In the genomic region with DNA sequence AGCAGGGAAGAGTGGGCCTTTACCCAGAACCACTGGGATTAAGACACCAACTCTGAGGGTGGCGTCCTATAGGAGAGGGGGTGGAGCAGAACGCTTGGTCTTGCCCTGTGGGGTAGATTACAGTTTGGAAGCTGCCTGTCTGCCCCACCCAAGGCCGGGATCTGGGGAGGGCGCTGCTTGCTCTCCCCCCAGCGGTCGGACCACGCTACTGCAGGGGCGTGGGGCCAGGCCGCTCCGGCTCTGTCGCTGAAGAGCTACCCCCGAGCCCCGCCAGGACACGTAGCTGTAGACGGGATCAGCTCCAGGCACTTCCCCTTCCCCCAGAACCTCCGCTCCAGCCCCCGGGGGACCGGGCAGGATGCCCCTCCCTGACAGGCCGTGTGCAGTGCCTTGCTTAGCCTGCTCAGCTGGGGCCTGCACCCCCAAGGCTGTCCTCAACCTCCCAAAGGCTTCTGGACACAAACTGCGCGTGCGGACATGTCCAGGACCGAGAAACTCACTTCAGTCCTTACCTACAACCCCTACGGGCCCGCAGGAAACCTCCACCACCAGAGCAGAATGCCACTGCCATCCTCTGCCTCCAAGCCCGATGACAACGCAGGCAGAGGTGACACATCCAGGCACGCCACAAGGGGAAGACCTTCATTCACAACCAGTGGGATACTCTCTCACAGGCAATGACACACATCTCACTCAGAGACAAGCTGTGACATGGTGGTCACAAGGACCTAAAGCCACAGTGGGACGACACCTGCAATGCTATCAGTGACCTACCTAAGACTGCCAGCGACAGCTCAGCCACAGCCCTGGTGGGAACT, we compare ENCODE assay signal across 8 cellular contexts. TPM values are rescaled to one million over a fixed set of nuclear protein-coding genes. Genes with fewer than 3 reads are reported as not detected.
DNase-seq lines count a peak whose midpoint lies in the region; ATAC-seq and TF ChIP-seq lines count a peak whose summit lies in the region.

No MANE protein-coding gene starts in this region.

- H3K36me3 ChIP-seq in tibial nerve = no peaks in the 10 kb centered on the region

- H3K9me3 Mint-ChIP-seq in naive thymus-derived CD8-positive, alpha-beta T cell = no peaks in the 10 kb centered on the region

- ATAC-seq in naive thymus-derived CD8-positive, alpha-beta T cell = peak; percentile 28 to 39
- no peak for ATAC-seq in GM19023 (IDR thresholded peaks at IDR 0.05; ENCODE audit: unreplicated experiment)

- no peaks in the 10 kb centered on the region for H3K27me3 ChIP-seq in tibial nerve

- H3K4me1 Mint-ChIP-seq in naive thymus-derived CD8-positive, alpha-beta T cell = peaks cover 40 to 79% (median 74%) of the 10 kb centered on the region in 4 donors

- peak in 1 of 2 donors; percentile 73 for TF ChIP-seq EP300 in tibial nerve (IDR thresholded peaks at IDR 0.05)

- WGBS in tibial nerve, 2 donors = 1 to 3% methylated on average over 19 to 29 of the region's 30 CpGs

- POLR2A ChIA-PET in naive thymus-derived CD8-positive, alpha-beta T cell (lab: Charles Lee) = interaction anchor here (0.6 to 6.3 kb wide), 6 partner anchors 13 to 129 kb away, joined by 3 to 207 read pairs (median 6); a partner anchor contains a TSS

- H3K4me3 ChIP-seq in fibroblast of mammary gland (ENCODE audit: control insufficient read depth, low read depth, low read length) = peak overlapping the region; percentile 98
- H3K4me3 ChIP-seq in tibial nerve = peak overlapping the region; percentile 78 to 98 (median 88)

- DNase-seq in GM03348 (ENCODE audit: low spot score) (peak; percentile 89), HS-5 (ENCODE audit: low read depth) (peak; percentile 56), RKO (ENCODE audit: low spot score) (peak; percentile 86), fibroblast of mammary gland (ENCODE audit: low read depth) (peak; percentile 86), tibial nerve (ENCODE audit: low spot score in 2 of 2) (peak; percentile 73 to 79)
- DNase-seq in activated T-helper 9 cell treated with anti-CD3 and anti-CD28 coated beads, Interleukin-2, amount 50 U/mL, for 16 hours (ENCODE audit: low read depth) = peak; percentile 67
- DNase-seq in naive thymus-derived CD8-positive, alpha-beta T cell = peak; percentile 49 to 80 (median 71)

- TF ChIP-seq POLR2A in tibial nerve (IDR thresholded peaks at IDR 0.05) = peak in 1 of 2 donors; percentile 47

- H3K27ac ChIP-seq in tibial nerve = peak overlapping the region; percentile 97 to 98 (median 98)

- H3K36me3 Mint-ChIP-seq in naive thymus-derived CD8-positive, alpha-beta T cell = no peaks in the 10 kb centered on the region

- TF ChIP-seq CTCF in fibroblast of mammary gland (conservative IDR thresholded peaks at IDR 0.05; ENCODE audit: control insufficient read depth, insufficient read depth, low read depth, low read length) (peak; percentile 88), tibial nerve (IDR thresholded peaks at IDR 0.05) (peak; percentile 98 to 100 (median 99))

- no peaks in the 10 kb centered on the region for H3K9me3 ChIP-seq in tibial nerve

- peak overlapping the region; percentile 68 to 99 (median 88) for H3K27ac Mint-ChIP-seq in naive thymus-derived CD8-positive, alpha-beta T cell

- no peaks in the 10 kb centered on the region for H3K27me3 Mint-ChIP-seq in naive thymus-derived CD8-positive, alpha-beta T cell

- peaks cover 0 to 63% (median 53%) of the 10 kb centered on the region in 4 donors for H3K4me1 ChIP-seq in tibial nerve

- peak overlapping the region; percentile 62 to 95 (median 92) for H3K4me3 Mint-ChIP-seq in naive thymus-derived CD8-positive, alpha-beta T cell

RNA-seq across cellular contexts. Expression of a gene that starts 3.6 kb away (rescaled TPM):
- total RNA-seq in naive thymus-derived CD8-positive, alpha-beta T cell = 100 to 1,000 TPM; 227 to 231 TPM
- polyA plus RNA-seq in naive thymus-derived CD8-positive, alpha-beta T cell = 10 to 100 TPM in 1 of 3 donors, 1 to 10 TPM in 2; 7.7 to 19.8 (median 9.4) TPM
- total RNA-seq in tibial nerve = 1,000 to 10,000 TPM; 1,417 to 3,061 (median 2,562) TPM

RNA-seq across cellular contexts. Expression of a gene that starts 30.7 kb away (rescaled TPM):
- total RNA-seq in naive thymus-derived CD8-positive, alpha-beta T cell = 1,000 to 10,000 TPM; 2,038 to 2,092 TPM
- 1,000 to 10,000 TPM; 1,637 to 2,152 (median 1,960) TPM for polyA plus RNA-seq in naive thymus-derived CD8-positive, alpha-beta T cell
- 1,000 to 10,000 TPM; 1,003 to 1,250 (median 1,110) TPM for total RNA-seq in tibial nerve

RNA-seq across cellular contexts. Expression of a gene that starts 48.4 kb away (rescaled TPM):
- total RNA-seq in naive thymus-derived CD8-positive, alpha-beta T cell = 10 to 100 TPM; 46.4 to 50.9 TPM
- polyA plus RNA-seq in naive thymus-derived CD8-positive, alpha-beta T cell = 10 to 100 TPM; 12.8 to 24.4 (median 16.9) TPM
- total RNA-seq in tibial nerve = 10 to 100 TPM in 3 of 4 donors, 1 to 10 TPM in 1; 8.3 to 18.8 (median 14.2) TPM

RNA-seq across cellular contexts. Expression of a gene that starts 58.7 kb away (rescaled TPM):
- total RNA-seq in naive thymus-derived CD8-positive, alpha-beta T cell = 100 to 1,000 TPM; 170 to 178 TPM
- 10 to 100 TPM; 15.8 to 32.6 (median 21.5) TPM for polyA plus RNA-seq in naive thymus-derived CD8-positive, alpha-beta T cell
- total RNA-seq in tibial nerve = 10 to 100 TPM; 79.5 to 95.3 (median 88.8) TPM

Comparison
In these comparisons a context has a peak if more than half of its experiments do, and no peak if none do; other contexts are left out.
1. RNA of a gene that starts 3.6 kb away (total RNA-seq): 1,417 to 3,061 TPM in tibial nerve; 227 to 231 TPM in naive thymus-derived CD8-positive, alpha-beta T cell; every median in the first group is over 4 times any median in the second.
2. Peak in every context shown above with its lines, with median percentiles within 50 percentile points of each other: DNase-seq.